10 cellular contexts compared by ENCODE assay signal in genomic region chr6:167501831-167502385, GRCh38.
DNase-seq lines count a peak whose midpoint lies in the region; TF ChIP-seq lines count a peak whose summit lies in the region.
"Had no signal": no experiment of that assay in that cellular context is flagged by ENCODE, and none has a peak within 500 bp of the region (broad histone marks: within the 10 kb centered on the region; RNA-seq: fewer than 3 reads in every experiment).

No MANE protein-coding gene starts in this region.

- H3K27ac Mint-ChIP-seq in endodermal cell = no peak overlapping the region
- H3K27ac Mint-ChIP-seq in progenitor cell of endocrine pancreas = no peak overlapping the region

- H3K36me3 Mint-ChIP-seq in endodermal cell (ENCODE audit: low read depth) (no peaks in the 10 kb centered on the region), progenitor cell of endocrine pancreas (ENCODE audit: insufficient read depth) (no peaks in the 10 kb centered on the region)

- H3K9me3 Mint-ChIP-seq in endodermal cell (no peaks in the 10 kb centered on the region), progenitor cell of endocrine pancreas (ENCODE audit: low read depth) (no peaks in the 10 kb centered on the region)

- H3K4me3 Mint-ChIP-seq in endodermal cell = no peak overlapping the region
- H3K4me3 Mint-ChIP-seq in progenitor cell of endocrine pancreas (ENCODE audit: low read depth) = no peak overlapping the region

- peak; percentile 76 for TF ChIP-seq CTCF in endodermal cell (conservative IDR thresholded peaks at IDR 0.05)
- TF ChIP-seq CTCF in progenitor cell of endocrine pancreas (IDR thresholded peaks at IDR 0.05; ENCODE audit: unreplicated experiment) = peak; percentile 54

- no peak overlapping the region for H3K4me3 ChIP-seq in endodermal cell (ENCODE audit: low read length)
- H3K4me3 ChIP-seq: gastrocnemius medialis had no signal

- H3K36me3 ChIP-seq in endodermal cell (ENCODE audit: control insufficient read depth, insufficient read depth, low read length) = no peaks in the 10 kb centered on the region
- H3K36me3 ChIP-seq: gastrocnemius medialis had no signal

- H3K9me3 ChIP-seq in endodermal cell (ENCODE audit: control insufficient read depth, low read length) = no peaks in the 10 kb centered on the region
- H3K9me3 ChIP-seq: gastrocnemius medialis had no signal

- peaks cover 7% of the 10 kb centered on the region for H3K4me1 Mint-ChIP-seq in endodermal cell
- peaks cover 19% of the 10 kb centered on the region for H3K4me1 Mint-ChIP-seq in progenitor cell of endocrine pancreas (ENCODE audit: low read depth)

- peaks cover 2% of the 10 kb centered on the region for H3K27me3 Mint-ChIP-seq in endodermal cell (ENCODE audit: insufficient read depth)
- no peaks in the 10 kb centered on the region for H3K27me3 Mint-ChIP-seq in progenitor cell of endocrine pancreas

- H3K27me3 ChIP-seq in endodermal cell (ENCODE audit: control insufficient read depth, insufficient read depth, low read length, poor library complexity, severe bottlenecking) = no peaks in the 10 kb centered on the region
- H3K27me3 ChIP-seq: gastrocnemius medialis had no signal

- WGBS in endodermal cell (ENCODE audit: insufficient coverage in 1 of 2, insufficient read length in 1 of 2), 2 experiments = 85 to 88% methylated on average over 19 of the region's 19 CpGs

- no peak overlapping the region for H3K27ac ChIP-seq in endodermal cell (ENCODE audit: low read depth, low read length)
- H3K27ac ChIP-seq: gastrocnemius medialis had no signal

- H3K9ac ChIP-seq in endodermal cell (ENCODE audit: extremely low read depth, low read length, poor library complexity, severe bottlenecking) = no peak overlapping the region

- peak; percentile 0 for DNase-seq in NCI-H2196 (lab: John Stamatoyannopoulos, UW; ENCODE audit: unreplicated experiment)
- DNase-seq in NCI-H2196 treated with DMSO at 0.1 percent for 48 hours (lab: John Stamatoyannopoulos, UW; ENCODE audit: unreplicated experiment) = no peak
- peak; percentile 8 for DNase-seq in NCI-H1436 treated with DMSO at 0.1 percent for 48 hours (lab: John Stamatoyannopoulos, UW)
- peak; percentile 84 for DNase-seq in endodermal cell
- no peak for DNase-seq in progenitor cell of endocrine pancreas (ENCODE audit: low spot score, unreplicated experiment)
- no peak for DNase-seq in C1 segment of cervical spinal cord (lab: John Stamatoyannopoulos, UW)
- no peak for DNase-seq in occipital lobe (lab: John Stamatoyannopoulos, UW)
- DNase-seq in hippocampal formation (lab: John Stamatoyannopoulos, UW) = no peak
- DNase-seq: gastrocnemius medialis, NCI-H2029 treated with DMSO at 0.1 percent for 48 hours had no signal

- no peaks in the 10 kb centered on the region for H3K4me1 ChIP-seq in endodermal cell (ENCODE audit: control insufficient read depth, insufficient read depth, low read length)
- H3K4me1 ChIP-seq: gastrocnemius medialis had no signal

Comparison
In these comparisons a context has a peak if more than half of its experiments do, and no peak if none do; other contexts are left out.
1. DNase-seq: peak in NCI-H2196 (single experiment), NCI-H1436 treated with DMSO at 0.1 percent for 48 hours (single experiment) and endodermal cell (single experiment); none in NCI-H2196 treated with DMSO at 0.1 percent for 48 hours (single experiment), progenitor cell of endocrine pancreas (single experiment), C1 segment of cervical spinal cord (0 of 14), occipital lobe (single experiment) and hippocampal formation (0 of 2).